13 cellular contexts compared by ENCODE assay signal in the genomic region with DNA sequence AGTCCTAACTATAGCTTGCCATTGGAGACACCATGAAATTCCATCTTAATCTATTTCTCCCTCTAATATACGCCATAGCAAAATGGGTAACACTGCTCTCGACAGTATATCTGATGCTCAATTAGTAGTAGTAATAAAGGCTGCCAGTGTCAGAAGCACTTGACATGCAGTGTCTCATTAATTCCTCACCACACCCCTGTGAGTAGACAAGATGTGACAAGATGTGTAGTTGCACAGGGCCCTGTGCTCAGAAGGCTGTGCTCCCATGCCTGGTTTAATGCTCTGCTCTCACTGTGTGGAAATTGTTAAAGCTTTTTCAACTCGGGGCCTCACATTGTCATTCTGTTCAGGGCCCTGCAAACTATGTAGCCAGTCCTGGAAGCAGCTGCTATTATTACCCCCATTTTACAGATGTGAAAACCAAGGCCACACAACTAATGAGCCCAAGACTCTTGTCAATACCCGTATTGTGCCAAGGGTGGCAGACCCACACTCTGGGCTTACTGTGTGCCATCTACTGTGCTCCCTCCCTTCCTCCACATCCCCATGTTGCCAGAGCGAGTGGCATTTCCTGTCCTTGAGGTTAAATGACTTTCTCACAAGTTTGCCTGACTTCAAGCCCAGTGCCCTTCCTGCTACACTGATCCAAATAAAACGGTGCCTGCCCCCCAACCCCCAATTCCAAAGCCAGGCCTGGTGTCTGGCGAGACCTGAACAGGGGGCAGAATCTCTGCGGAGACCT.
A peak's percentile ranks its signal among the peaks of the same experiment; 100 is the strongest.
DNase-seq lines count a peak whose midpoint lies in the region; ATAC-seq and TF ChIP-seq lines count a peak whose summit lies in the region.
"Had no signal": no experiment of that assay in that cellular context is flagged by ENCODE, and none has a peak within 500 bp of the region (broad histone marks: within the 10 kb centered on the region; RNA-seq: fewer than 3 reads in every experiment).

No MANE protein-coding gene starts in this region.

- DNase-seq in GM23338 (ENCODE audit: low spot score), result no peak
- no peak for DNase-seq in activated T-helper 1 cell treated with anti-CD3 and anti-CD28 coated beads, Interleukin-12 subunit alpha, Interleukin-12 subunit beta, Interleukin-2, Interleukin-4 antibody, amounts not matched to agents 30 ng/mL and 10 ng/mL and 1 ng/mL, durations not matched to agents 14 hours and 24 hours and 36 hours (ENCODE audit: low spot score)
- DNase-seq in glutamatergic neuron, result no peak
- DNase-seq in HPDE6-E6E7 (ENCODE audit: extremely low spot score), result no peak
- DNase-seq in stimulated activated CD4-positive, alpha-beta T cell treated with anti-CD3 and anti-CD28 coated beads, Interleukin-4, amount 100 ng/mL, for 24 hours, result no peak
- no peak for DNase-seq in AG08396 (ENCODE audit: low spot score)
- DNase-seq: central memory CD4-positive, alpha-beta T cell; NCI-H510A; PC-3 had no signal

- peak overlapping the region; percentile 84 for H3K27ac Mint-ChIP-seq in GM23338
- peak overlapping the region; percentile 75 for H3K27ac Mint-ChIP-seq in activated T-helper 1 cell treated with anti-CD3 and anti-CD28 coated beads, Interleukin-12 subunit alpha, Interleukin-12 subunit beta, Interleukin-2, Interleukin-4 antibody, amounts not matched to agents 30 ng/mL and 10 ng/mL and 1 ng/mL, durations not matched to agents 14 hours and 24 hours and 36 hours
- peak overlapping the region; percentile 96 for H3K27ac Mint-ChIP-seq in glutamatergic neuron (ENCODE audit: unreplicated experiment)

- no peaks in the 10 kb centered on the region for H3K9me2 ChIP-seq in GM23338 (ENCODE audit: insufficient read depth)

- H4K20me1 ChIP-seq in BLaER1 treated with 17β-estradiol and CSF1 and Interleukin-3, amounts not matched to agents 10 nM and 100 nM, result no peaks in the 10 kb centered on the region
- H4K20me1 ChIP-seq in GM23338 (replicated peaks; ENCODE audit: insufficient read depth), result no peaks in the 10 kb centered on the region

- H3K79me2 ChIP-seq in GM23338 (replicated peaks; ENCODE audit: insufficient read depth), result no peaks in the 10 kb centered on the region

- peak overlapping the region; percentile 52; the same call in 1 of the 2 replicates for H2AFZ ChIP-seq in GM23338

- intact Hi-C loops in activated T-helper 1 cell treated with anti-CD3 and anti-CD28 coated beads, Interleukin-12 subunit alpha, Interleukin-12 subunit beta, Interleukin-2, Interleukin-4 antibody, amounts not matched to agents 30 ng/mL and 10 ng/mL and 1 ng/mL, durations not matched to agents 14 hours and 24 hours and 36 hours (cut with micrococcal nuclease), result loop anchor here (10.0 kb wide), 1 partner anchor 397 kb away; a partner anchor contains a TSS

- H3K4me1 ChIP-seq in BLaER1 treated with 17β-estradiol and CSF1 and Interleukin-3, amounts not matched to agents 10 nM and 100 nM, result peaks cover 79 to 91% (median 87%) of the 10 kb centered on the region in 10 experiments
- H3K4me1 ChIP-seq in GM23338 (ENCODE audit: insufficient read depth), result peaks cover 11% of the 10 kb centered on the region
- H3K4me1 ChIP-seq: gastroesophageal sphincter had no signal

- no peaks in the 10 kb centered on the region for H3K9me3 Mint-ChIP-seq in GM23338
- H3K9me3 Mint-ChIP-seq in activated T-helper 1 cell treated with anti-CD3 and anti-CD28 coated beads, Interleukin-12 subunit alpha, Interleukin-12 subunit beta, Interleukin-2, Interleukin-4 antibody, amounts not matched to agents 30 ng/mL and 10 ng/mL and 1 ng/mL, durations not matched to agents 14 hours and 24 hours and 36 hours, result no peaks in the 10 kb centered on the region
- H3K9me3 Mint-ChIP-seq in glutamatergic neuron (ENCODE audit: unreplicated experiment), result peaks cover 10% of the 10 kb centered on the region

- ATAC-seq in GM23338 (no peak), HG02852 (IDR thresholded peaks at IDR 0.05; ENCODE audit: unreplicated experiment) (no peak)
- ATAC-seq: gastroesophageal sphincter, PC-3 had no signal

- H3K4me3 Mint-ChIP-seq in GM23338 (no peak overlapping the region), glutamatergic neuron (ENCODE audit: unreplicated experiment) (peak overlapping the region; percentile 26)
- H3K4me3 Mint-ChIP-seq in activated T-helper 1 cell treated with anti-CD3 and anti-CD28 coated beads, Interleukin-12 subunit alpha, Interleukin-12 subunit beta, Interleukin-2, Interleukin-4 antibody, amounts not matched to agents 30 ng/mL and 10 ng/mL and 1 ng/mL, durations not matched to agents 14 hours and 24 hours and 36 hours, result peak overlapping the region; percentile 53

- H3K9ac ChIP-seq in BLaER1 treated with 17β-estradiol and CSF1 and Interleukin-3, amounts not matched to agents 10 nM and 100 nM, result peak overlapping the region in 9 of 11 experiments; percentile 2 to 78 (median 66); a peak in 17 of 22 replicates

- H3K4me2 ChIP-seq in BLaER1 treated with 17β-estradiol and CSF1 and Interleukin-3, amounts not matched to agents 10 nM and 100 nM, result peak overlapping the region; percentile 70 to 93 (median 79)
- H3K4me2 ChIP-seq in GM23338, result peak overlapping the region; percentile 48; the same call in 1 of the 2 replicates

- H3K36me3 Mint-ChIP-seq in GM23338 (ENCODE audit: low read depth) (no peaks in the 10 kb centered on the region), glutamatergic neuron (ENCODE audit: unreplicated experiment) (no peaks in the 10 kb centered on the region)
- H3K36me3 Mint-ChIP-seq in activated T-helper 1 cell treated with anti-CD3 and anti-CD28 coated beads, Interleukin-12 subunit alpha, Interleukin-12 subunit beta, Interleukin-2, Interleukin-4 antibody, amounts not matched to agents 30 ng/mL and 10 ng/mL and 1 ng/mL, durations not matched to agents 14 hours and 24 hours and 36 hours (ENCODE audit: low read depth), result no peaks in the 10 kb centered on the region

- peak overlapping the region in 10 of 11 experiments; percentile 7 to 90 (median 78); a peak in 18 of 22 replicates for H3K27ac ChIP-seq in BLaER1 treated with 17β-estradiol and CSF1 and Interleukin-3, amounts not matched to agents 10 nM and 100 nM
- H3K27ac ChIP-seq in GM23338 (ENCODE audit: low read depth), result no peak overlapping the region
- H3K27ac ChIP-seq: gastroesophageal sphincter, SK-N-MC had no signal

- no peaks in the 10 kb centered on the region for H3K9me3 ChIP-seq in BLaER1 treated with 17β-estradiol and CSF1 and Interleukin-3, amounts not matched to agents 10 nM and 100 nM (replicated peaks in 1 of 11)
- H3K9me3 ChIP-seq: gastroesophageal sphincter had no signal

- no peaks in the 10 kb centered on the region for H3K27me3 Mint-ChIP-seq in GM23338 (ENCODE audit: insufficient read depth, low read depth, poor library complexity)
- H3K27me3 Mint-ChIP-seq in activated T-helper 1 cell treated with anti-CD3 and anti-CD28 coated beads, Interleukin-12 subunit alpha, Interleukin-12 subunit beta, Interleukin-2, Interleukin-4 antibody, amounts not matched to agents 30 ng/mL and 10 ng/mL and 1 ng/mL, durations not matched to agents 14 hours and 24 hours and 36 hours (ENCODE audit: insufficient read depth), result peaks cover 7% of the 10 kb centered on the region
- H3K27me3 Mint-ChIP-seq in glutamatergic neuron (ENCODE audit: unreplicated experiment), result peaks cover 5% of the 10 kb centered on the region

- H3F3A ChIP-seq in GM23338 (replicated peaks; ENCODE audit: low read depth), result no peaks in the 10 kb centered on the region

- peak overlapping the region in 4 of 10 experiments; percentile 16 to 31 (median 25); a peak in 3 of 20 replicates for H3K4me3 ChIP-seq in BLaER1 treated with 17β-estradiol and CSF1 and Interleukin-3, amounts not matched to agents 10 nM and 100 nM
- no peak overlapping the region for H3K4me3 ChIP-seq in GM23338
- H3K4me3 ChIP-seq: gastroesophageal sphincter, SK-N-MC had no signal

- TF ChIP-seq CTCF in GM23338 (conservative IDR thresholded peaks at IDR 0.05; ENCODE audit: low read depth in 2 of 2), result no peak
- TF ChIP-seq CTCF in glutamatergic neuron (IDR thresholded peaks at IDR 0.05; ENCODE audit: partially characterized antibody, unreplicated experiment), result no peak

- H3K4me1 Mint-ChIP-seq in GM23338, result peaks cover 28% of the 10 kb centered on the region
- peaks cover 49% of the 10 kb centered on the region for H3K4me1 Mint-ChIP-seq in activated T-helper 1 cell treated with anti-CD3 and anti-CD28 coated beads, Interleukin-12 subunit alpha, Interleukin-12 subunit beta, Interleukin-2, Interleukin-4 antibody, amounts not matched to agents 30 ng/mL and 10 ng/mL and 1 ng/mL, durations not matched to agents 14 hours and 24 hours and 36 hours (ENCODE audit: low read depth)
- peaks cover 27% of the 10 kb centered on the region for H3K4me1 Mint-ChIP-seq in glutamatergic neuron (ENCODE audit: low read depth, unreplicated experiment)

- no peaks in the 10 kb centered on the region for H3K36me3 ChIP-seq in BLaER1 treated with 17β-estradiol and CSF1 and Interleukin-3, amounts not matched to agents 10 nM and 100 nM
- no peaks in the 10 kb centered on the region for H3K36me3 ChIP-seq in GM23338 (ENCODE audit: insufficient read depth)
- H3K36me3 ChIP-seq: gastroesophageal sphincter had no signal

- no peaks in the 10 kb centered on the region for H3K27me3 ChIP-seq in BLaER1 treated with 17β-estradiol and CSF1 and Interleukin-3, amounts not matched to agents 10 nM and 100 nM
- H3K27me3 ChIP-seq in GM23338 (ENCODE audit: insufficient read depth), result no peaks in the 10 kb centered on the region

TF ChIP-seq in GM23338, 12 proteins besides CTCF, POLR2A, EP300 and RAD21 (continues in another document):
- TF ChIP-seq, protein P1, sequence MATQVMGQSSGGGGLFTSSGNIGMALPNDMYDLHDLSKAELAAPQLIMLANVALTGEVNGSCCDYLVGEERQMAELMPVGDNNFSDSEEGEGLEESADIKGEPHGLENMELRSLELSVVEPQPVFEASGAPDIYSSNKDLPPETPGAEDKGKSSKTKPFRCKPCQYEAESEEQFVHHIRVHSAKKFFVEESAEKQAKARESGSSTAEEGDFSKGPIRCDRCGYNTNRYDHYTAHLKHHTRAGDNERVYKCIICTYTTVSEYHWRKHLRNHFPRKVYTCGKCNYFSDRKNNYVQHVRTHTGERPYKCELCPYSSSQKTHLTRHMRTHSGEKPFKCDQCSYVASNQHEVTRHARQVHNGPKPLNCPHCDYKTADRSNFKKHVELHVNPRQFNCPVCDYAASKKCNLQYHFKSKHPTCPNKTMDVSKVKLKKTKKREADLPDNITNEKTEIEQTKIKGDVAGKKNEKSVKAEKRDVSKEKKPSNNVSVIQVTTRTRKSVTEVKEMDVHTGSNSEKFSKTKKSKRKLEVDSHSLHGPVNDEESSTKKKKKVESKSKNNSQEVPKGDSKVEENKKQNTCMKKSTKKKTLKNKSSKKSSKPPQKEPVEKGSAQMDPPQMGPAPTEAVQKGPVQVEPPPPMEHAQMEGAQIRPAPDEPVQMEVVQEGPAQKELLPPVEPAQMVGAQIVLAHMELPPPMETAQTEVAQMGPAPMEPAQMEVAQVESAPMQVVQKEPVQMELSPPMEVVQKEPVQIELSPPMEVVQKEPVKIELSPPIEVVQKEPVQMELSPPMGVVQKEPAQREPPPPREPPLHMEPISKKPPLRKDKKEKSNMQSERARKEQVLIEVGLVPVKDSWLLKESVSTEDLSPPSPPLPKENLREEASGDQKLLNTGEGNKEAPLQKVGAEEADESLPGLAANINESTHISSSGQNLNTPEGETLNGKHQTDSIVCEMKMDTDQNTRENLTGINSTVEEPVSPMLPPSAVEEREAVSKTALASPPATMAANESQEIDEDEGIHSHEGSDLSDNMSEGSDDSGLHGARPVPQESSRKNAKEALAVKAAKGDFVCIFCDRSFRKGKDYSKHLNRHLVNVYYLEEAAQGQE (IDR thresholded peaks at IDR 0.05; ENCODE audit: unreplicated experiment), result no peak
